ENCODE assay signal across 13 cellular contexts in the genomic region with DNA sequence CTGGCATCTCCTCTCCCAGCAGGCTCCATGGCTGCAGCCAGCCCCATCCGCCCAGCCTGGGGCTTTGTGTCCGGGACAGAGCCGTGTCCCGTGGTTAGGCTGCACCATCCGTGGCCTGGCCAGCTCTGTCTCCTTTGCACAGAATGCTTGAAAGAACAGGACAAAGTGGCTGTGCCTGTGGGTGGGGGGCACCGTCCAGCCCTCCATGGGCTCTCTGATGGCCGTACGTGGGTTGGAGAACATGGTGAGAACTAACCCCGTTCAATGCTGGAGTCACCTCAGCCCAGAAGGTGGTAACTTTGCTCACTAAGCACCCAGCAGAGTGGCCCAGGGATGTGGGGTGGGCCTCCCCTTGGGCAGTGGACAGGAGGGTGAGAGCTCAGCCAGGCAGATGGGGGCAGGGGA. TPM values are rescaled to one million over a fixed set of nuclear protein-coding genes. Genes with fewer than 3 reads are reported as not detected.
DNase-seq lines count a peak whose midpoint lies in the region; ATAC-seq and TF ChIP-seq lines count a peak whose summit lies in the region.
"Had no signal": no experiment of that assay in that cellular context is flagged by ENCODE, and none has a peak within 500 bp of the region (broad histone marks: within the 10 kb centered on the region; RNA-seq: fewer than 3 reads in every experiment).

No MANE protein-coding gene starts in this region.

- WGBS in endodermal cell (ENCODE audit: insufficient coverage in 1 of 2, insufficient read length in 1 of 2), 2 experiments = 95 to 98% methylated on average over 4 to 9 of the region's 9 CpGs

- no peak for ATAC-seq in stimulated activated naive B cell treated with anti-CD40 and anti-IgM and Interleukin-4, amounts not matched to agents 10 μg/mL and 1 μg/mL and 100 μg/mL, for 72 hours (replicated peaks)
- ATAC-seq in HG03565 (IDR thresholded peaks at IDR 0.05; ENCODE audit: unreplicated experiment) (no peak), GM21717 (IDR thresholded peaks at IDR 0.05; ENCODE audit: unreplicated experiment) (no peak)

- H3K4me3 Mint-ChIP-seq in MCF 10A (ENCODE audit: unreplicated experiment) (peak overlapping the region; percentile 98), endodermal cell (peak overlapping the region; percentile 95)
- H3K4me3 Mint-ChIP-seq in stimulated activated naive B cell treated with anti-CD40 and anti-IgM and Interleukin-4, amounts not matched to agents 10 μg/mL and 1 μg/mL and 100 μg/mL, for 72 hours = peak overlapping the region; percentile 97 to 100

- H3K4me1 Mint-ChIP-seq in MCF 10A (ENCODE audit: insufficient read depth, unreplicated experiment) (peaks cover 6% of the 10 kb centered on the region), endodermal cell (peaks cover 8% of the 10 kb centered on the region)
- peaks cover 33 to 56% of the 10 kb centered on the region in 2 donors for H3K4me1 Mint-ChIP-seq in stimulated activated naive B cell treated with anti-CD40 and anti-IgM and Interleukin-4, amounts not matched to agents 10 μg/mL and 1 μg/mL and 100 μg/mL, for 72 hours

- TF ChIP-seq POLR2A in breast epithelium (IDR thresholded peaks at IDR 0.05) = no peak

- POLR2A ChIA-PET in MCF 10A (lab: Yijun Ruan, JAX) (interaction anchor here (0.6 to 1.5 kb wide), 4 partner anchors 67 to 172 kb away, joined by 3 to 5 read pairs (median 3); partner anchors contain the start of genes CIRBP and FAM174C), RWPE1 (lab: Yijun Ruan, JAX; ENCODE audit: low non-redundant PET) (no interaction called here)

- H3K9me3 Mint-ChIP-seq in MCF 10A (ENCODE audit: unreplicated experiment) (no peaks in the 10 kb centered on the region), endodermal cell (no peaks in the 10 kb centered on the region)
- no peaks in the 10 kb centered on the region for H3K9me3 Mint-ChIP-seq in stimulated activated naive B cell treated with anti-CD40 and anti-IgM and Interleukin-4, amounts not matched to agents 10 μg/mL and 1 μg/mL and 100 μg/mL, for 72 hours

- in situ Hi-C loops in GM13976 (cut with MboI; ENCODE audit: low sequenced_read_pairs, unreplicated experiment) = no loop called here

- no peaks in the 10 kb centered on the region for H3K27me3 Mint-ChIP-seq in MCF 10A (ENCODE audit: insufficient read depth, unreplicated experiment)
- H3K27me3 Mint-ChIP-seq in endodermal cell (ENCODE audit: insufficient read depth) = peaks cover 12% of the 10 kb centered on the region
- peaks cover 3 to 10% of the 10 kb centered on the region in 2 donors for H3K27me3 Mint-ChIP-seq in stimulated activated naive B cell treated with anti-CD40 and anti-IgM and Interleukin-4, amounts not matched to agents 10 μg/mL and 1 μg/mL and 100 μg/mL, for 72 hours

- BruUV-seq in MCF 10A (replicated peaks; lab: Mats Ljungman, UMichigan) = no TSS peak

- H3K36me3 ChIP-seq in breast epithelium (peaks cover 8% of the 10 kb centered on the region), endodermal cell (ENCODE audit: control insufficient read depth, insufficient read depth, low read length) (peaks cover 33% of the 10 kb centered on the region)

- CTCF ChIA-PET in MCF 10A (lab: Yijun Ruan, JAX) (interaction anchor here (0.6 kb wide), 1 partner anchor 66 kb away, joined by 3 read pairs; no protein-coding TSS in a partner anchor), RWPE1 (lab: Yijun Ruan, JAX) (no interaction called here)

- H3K27ac ChIP-seq in breast epithelium (no peak overlapping the region), RWPE1 (peak overlapping the region; percentile 82), endodermal cell (ENCODE audit: low read depth, low read length) (no peak overlapping the region)
- H3K27ac ChIP-seq: left ventricle myocardium inferior, parathyroid adenoma had no signal

- H3K27ac Mint-ChIP-seq in MCF 10A (ENCODE audit: low read depth, unreplicated experiment) = peak overlapping the region; percentile 100
- H3K27ac Mint-ChIP-seq in endodermal cell = no peak overlapping the region
- H3K27ac Mint-ChIP-seq in stimulated activated naive B cell treated with anti-CD40 and anti-IgM and Interleukin-4, amounts not matched to agents 10 μg/mL and 1 μg/mL and 100 μg/mL, for 72 hours = peak overlapping the region; percentile 67

- TF ChIP-seq CTCF in MCF 10A (IDR thresholded peaks at IDR 0.05; ENCODE audit: unreplicated experiment) (no peak), breast epithelium (IDR thresholded peaks at IDR 0.05) (no peak), RWPE1 (conservative IDR thresholded peaks at IDR 0.05; ENCODE audit: low read depth) (no peak), endodermal cell (conservative IDR thresholded peaks at IDR 0.05) (no peak), GM13976 (IDR thresholded peaks at IDR 0.05; ENCODE audit: borderline replicate concordance, control extremely low read depth, extremely low read depth, insufficient read depth, missing control alignments) (no peak)

- H3K4me3 ChIP-seq in breast epithelium (no peak overlapping the region), endodermal cell (ENCODE audit: low read length) (no peak overlapping the region)
- H3K4me3 ChIP-seq: left ventricle myocardium inferior had no signal

- H3K27me3 ChIP-seq in breast epithelium (peaks cover 6 to 8% of the 10 kb centered on the region in 2 donors), endodermal cell (ENCODE audit: control insufficient read depth, insufficient read depth, low read length, poor library complexity, severe bottlenecking) (no peaks in the 10 kb centered on the region)

- H3K4me1 ChIP-seq in breast epithelium = peaks cover 11 to 17% of the 10 kb centered on the region in 2 donors
- H3K4me1 ChIP-seq in endodermal cell (ENCODE audit: control insufficient read depth, insufficient read depth, low read length) = no peaks in the 10 kb centered on the region

- H3K9ac ChIP-seq in endodermal cell (ENCODE audit: extremely low read depth, low read length, poor library complexity, severe bottlenecking) = no peak overlapping the region
- H3K9ac ChIP-seq: parathyroid adenoma had no signal

- H3K36me3 Mint-ChIP-seq in MCF 10A (ENCODE audit: insufficient read depth, unreplicated experiment) (peaks cover 70% of the 10 kb centered on the region), endodermal cell (ENCODE audit: low read depth) (peaks cover 36% of the 10 kb centered on the region)
- peaks cover 49 to 56% of the 10 kb centered on the region in 2 donors for H3K36me3 Mint-ChIP-seq in stimulated activated naive B cell treated with anti-CD40 and anti-IgM and Interleukin-4, amounts not matched to agents 10 μg/mL and 1 μg/mL and 100 μg/mL, for 72 hours

- H3K9me3 ChIP-seq in breast epithelium (no peaks in the 10 kb centered on the region), endodermal cell (ENCODE audit: control insufficient read depth, low read length) (no peaks in the 10 kb centered on the region)
- H3K9me3 ChIP-seq: left ventricle myocardium inferior had no signal

- no peak for DNase-seq in MCF 10A (ENCODE audit: unreplicated experiment)
- DNase-seq in breast epithelium (ENCODE audit: low spot score in 2 of 2) = no peak
- DNase-seq in RWPE1 (ENCODE audit: low spot score) = no peak
- no peak for DNase-seq in endodermal cell
- DNase-seq in stimulated activated naive B cell treated with anti-CD40 and anti-IgM and Interleukin-4, amounts not matched to agents 10 μg/mL and 1 μg/mL and 100 μg/mL, for 72 hours = no peak
- DNase-seq in GM13976 (ENCODE audit: low spot score) = no peak
- DNase-seq: left ventricle myocardium inferior; NCI-H1436 treated with DMSO at 0.1 percent for 48 hours; stimulated activated CD4-positive, alpha-beta T cell treated with anti-CD3 and anti-CD28 coated beads, Interleukin-2, amount 100 ng/mL, for 24 hours; stimulated activated naive CD4-positive, alpha-beta T cell treated with Interleukin-2 at 50 U/mL for 16 hours had no signal

- intact Hi-C loops in MCF 10A (cut with micrococcal nuclease) (no loop called here), breast epithelium (cut with DNase I; ENCODE audit: low total_unique reads) (loop anchor here (10.0 kb wide), 1 partner anchor 166 kb away; the partner anchor contains the start of gene FAM174C)

RNA-seq across cellular contexts. Expression of gene RPS15, which starts 2.8 kb away (rescaled TPM):
- 1,168 and 1,243 TPM in 2 replicates for total RNA-seq in MCF 10A (2022)
- 1,000 to 10,000 TPM; 2,978 to 3,238 (median 2,982) TPM for total RNA-seq in breast epithelium
- 1,000 to 10,000 TPM; 1,298 to 1,321 TPM for total RNA-seq in endodermal cell
- 2,005 TPM for polyA plus RNA-seq in endodermal cell (2013, experiment 1 of 2)
- polyA plus RNA-seq in endodermal cell (2013, experiment 2 of 2) = 1,939 TPM

RNA-seq across cellular contexts. Expression of gene APC2, which starts 8.9 kb away (rescaled TPM):
- 0.15 and 0.23 TPM in 2 replicates for total RNA-seq in MCF 10A (2022)
- total RNA-seq in breast epithelium = under 1 TPM; under 0.01 to 0.29 (median 0.16) TPM
- under 1 TPM; 0.38 to 0.57 TPM for total RNA-seq in endodermal cell
- 23.2 TPM for polyA plus RNA-seq in endodermal cell (2013, experiment 1 of 2)
- polyA plus RNA-seq in endodermal cell (2013, experiment 2 of 2) = 22.1 TPM

RNA-seq across cellular contexts. Expression of gene DAZAP1, which starts 33.6 kb away (rescaled TPM):
- total RNA-seq in MCF 10A (2022) (219 and 246 TPM in 2 replicates), breast epithelium (10 to 100 TPM; 35.8 to 50.9 (median 48.8) TPM), endodermal cell (100 to 1,000 TPM; 154 to 179 TPM)
- polyA plus RNA-seq in endodermal cell (2013, experiment 1 of 2) = 94.3 TPM
- 85.7 TPM for polyA plus RNA-seq in endodermal cell (2013, experiment 2 of 2)

RNA-seq across cellular contexts. Expression of gene C19orf25, which starts 38.0 kb away (rescaled TPM):
- total RNA-seq in MCF 10A (2022) = 36.3 and 40.5 TPM in 2 replicates
- 10 to 100 TPM; 27.7 to 32.8 (median 28.7) TPM for total RNA-seq in breast epithelium
- total RNA-seq in endodermal cell = 10 to 100 TPM; 40.0 to 51.1 TPM
- polyA plus RNA-seq in endodermal cell (2013, experiment 1 of 2) = 29.8 TPM
- 25.4 TPM for polyA plus RNA-seq in endodermal cell (2013, experiment 2 of 2)

RNA-seq across cellular contexts. Expression of gene GAMT, which starts 39.7 kb away (rescaled TPM):
- 3.2 and 7.0 TPM in 2 replicates for total RNA-seq in MCF 10A (2022)
- 10 to 100 TPM; 23.6 to 40.0 (median 30.3) TPM for total RNA-seq in breast epithelium
- 10 to 100 TPM; 38.4 to 49.6 TPM for total RNA-seq in endodermal cell
- 35.0 TPM for polyA plus RNA-seq in endodermal cell (2013, experiment 1 of 2)
- polyA plus RNA-seq in endodermal cell (2013, experiment 2 of 2) = 29.8 TPM
